ENCODE assay signal across 8 cellular contexts in the genomic region with DNA sequence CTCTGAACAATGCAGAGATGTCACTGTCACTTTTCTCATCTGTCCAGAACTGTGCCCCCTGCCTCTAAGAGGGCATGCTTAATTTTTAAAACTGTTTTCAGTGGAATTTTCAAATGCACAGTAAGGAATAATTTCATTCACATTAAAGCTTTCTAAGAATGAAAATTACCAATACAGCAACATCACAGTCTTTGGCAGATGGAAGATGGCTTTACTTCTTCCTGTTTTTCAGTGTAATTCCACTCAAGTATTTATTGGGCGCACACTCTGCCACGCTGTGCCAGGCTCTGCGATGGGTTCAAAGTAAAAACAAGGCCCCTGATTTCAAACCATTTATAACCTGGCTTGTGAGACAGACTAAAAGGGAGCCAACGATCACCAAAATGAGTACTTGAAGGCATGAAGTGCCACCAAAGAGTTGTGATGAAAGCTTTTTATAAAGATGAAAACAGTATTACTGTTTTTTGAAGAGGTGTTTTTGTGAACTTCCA. TPM values are rescaled to one million over a fixed set of nuclear protein-coding genes. Genes with fewer than 3 reads are reported as not detected.
DNase-seq lines count a peak whose midpoint lies in the region; ATAC-seq and TF ChIP-seq lines count a peak whose summit lies in the region.

No MANE protein-coding gene starts in this region.

- no peaks in the 10 kb centered on the region for H3K27me3 ChIP-seq in CD4-positive, CD25-positive, alpha-beta regulatory T cell (ENCODE audit: control insufficient read depth, insufficient read depth, low read length)
- no peaks in the 10 kb centered on the region for H3K27me3 ChIP-seq in neural cell (ENCODE audit: insufficient read depth, low read depth, low read length)

- TF ChIP-seq CTCF in chondrocyte (IDR thresholded peaks at IDR 0.05) (no peak), neural cell (IDR thresholded peaks at IDR 0.05; ENCODE audit: poor library complexity, severe bottlenecking) (no peak)

- H3K4me1 ChIP-seq in CD4-positive, CD25-positive, alpha-beta regulatory T cell (ENCODE audit: control insufficient read depth, insufficient read depth, low read length, poor library complexity, severe bottlenecking) = peaks cover 38% of the 10 kb centered on the region

- H3K9me2 ChIP-seq in neural cell (ENCODE audit: insufficient read depth, low read length) = no peaks in the 10 kb centered on the region

- H3K27ac ChIP-seq in CD4-positive, CD25-positive, alpha-beta regulatory T cell (ENCODE audit: insufficient read depth, low read length, poor library complexity, severe bottlenecking) = peak overlapping the region; percentile 96
- H3K27ac ChIP-seq in neural cell (ENCODE audit: low read length) = peak overlapping the region; percentile 98

- H3K36me3 Mint-ChIP-seq in CD4-positive, CD25-positive, alpha-beta regulatory T cell = no peaks in the 10 kb centered on the region
- H3K36me3 Mint-ChIP-seq in chondrocyte (ENCODE audit: low read depth) = no peaks in the 10 kb centered on the region

- no peak for ATAC-seq in CD4-positive, CD25-positive, alpha-beta regulatory T cell (ENCODE audit: low read depth in 2 of 2)
- ATAC-seq in GM19023 (IDR thresholded peaks at IDR 0.05; ENCODE audit: unreplicated experiment) = no peak

- peak overlapping the region; percentile 52 for H2AFZ ChIP-seq in neural cell (ENCODE audit: low read depth, low read length)

- no peak for TF ChIP-seq RAD21 in neural cell (conservative IDR thresholded peaks at IDR 0.05)

- H3K36me3 ChIP-seq in CD4-positive, CD25-positive, alpha-beta regulatory T cell (ENCODE audit: control insufficient read depth, insufficient read depth, low read length) = no peaks in the 10 kb centered on the region
- H3K36me3 ChIP-seq in neural cell (ENCODE audit: insufficient read depth, low read length) = no peaks in the 10 kb centered on the region

- H4K20me1 ChIP-seq in neural cell (ENCODE audit: insufficient read depth) = peaks cover 14% of the 10 kb centered on the region

- peaks cover 6 to 48% (median 37%) of the 10 kb centered on the region in 4 donors for H3K4me1 Mint-ChIP-seq in CD4-positive, CD25-positive, alpha-beta regulatory T cell
- peaks cover 41% of the 10 kb centered on the region for H3K4me1 Mint-ChIP-seq in chondrocyte (ENCODE audit: low read depth)

- H3K4me2 ChIP-seq in neural cell (ENCODE audit: low read length) = peak overlapping the region; percentile 58

- peak overlapping the region; percentile 97 to 100 (median 99) for H3K27ac Mint-ChIP-seq in CD4-positive, CD25-positive, alpha-beta regulatory T cell
- peak overlapping the region; percentile 99 for H3K27ac Mint-ChIP-seq in chondrocyte (ENCODE audit: unreplicated experiment)

- H3K4me3 ChIP-seq in CD4-positive, CD25-positive, alpha-beta regulatory T cell (ENCODE audit: low read depth, low read length) = peak overlapping the region; percentile 92
- peak overlapping the region; percentile 75 for H3K4me3 ChIP-seq in neural cell (ENCODE audit: low read length)

- H3K4me3 Mint-ChIP-seq in CD4-positive, CD25-positive, alpha-beta regulatory T cell = peak overlapping the region; percentile 97 to 99 (median 98)
- peak overlapping the region; percentile 86 for H3K4me3 Mint-ChIP-seq in chondrocyte (ENCODE audit: unreplicated experiment)

- peak overlapping the region; percentile 96 for H3K9ac ChIP-seq in neural cell (ENCODE audit: low read length)

- no peaks in the 10 kb centered on the region for H3K9me3 ChIP-seq in CD4-positive, CD25-positive, alpha-beta regulatory T cell (ENCODE audit: control insufficient read depth in 2 of 2, low read length in 2 of 2)
- no peaks in the 10 kb centered on the region for H3K9me3 ChIP-seq in neural cell (ENCODE audit: low read length)

- TF ChIP-seq EP300 in neural cell (conservative IDR thresholded peaks at IDR 0.05; ENCODE audit: poor library complexity, severe bottlenecking) = no peak

- peaks cover 3% of the 10 kb centered on the region for H3F3A ChIP-seq in neural cell (ENCODE audit: insufficient read depth, low read length, poor library complexity, severe bottlenecking)

- peaks cover 33% of the 10 kb centered on the region for H3K79me2 ChIP-seq in neural cell (replicated peaks; ENCODE audit: insufficient read depth, low read length)

- DNase-seq in CD4-positive, CD25-positive, alpha-beta regulatory T cell = peak in 2 of 3 donors; percentile 20 to 28
- DNase-seq in NAMALWA (ENCODE audit: low spot score) (peak; percentile 60), chondrocyte (ENCODE audit: low spot score) (no peak), NCI-H748 treated with DMSO at 0.1 percent for 48 hours (lab: John Stamatoyannopoulos, UW) (no peak), islet precursor cell (no peak)
- DNase-seq in activated CD8-positive, alpha-beta memory T cell treated with anti-CD3 and anti-CD28 coated beads, Interleukin-2, amount 50 U/mL, for 4 hours = no peak

- H3K9me3 Mint-ChIP-seq in CD4-positive, CD25-positive, alpha-beta regulatory T cell = no peaks in the 10 kb centered on the region
- H3K9me3 Mint-ChIP-seq in chondrocyte (ENCODE audit: low read depth) = no peaks in the 10 kb centered on the region

- H3K27me3 Mint-ChIP-seq in CD4-positive, CD25-positive, alpha-beta regulatory T cell = peaks cover 9% of the 10 kb centered on the region
- H3K27me3 Mint-ChIP-seq in chondrocyte (ENCODE audit: low read depth) = no peaks in the 10 kb centered on the region

TF ChIP-seq in neural cell, 6 proteins besides CTCF, POLR2A, EP300 and RAD21:
- TF ChIP-seq POLR2AphosphoS5 (IDR thresholded peaks at IDR 0.05) (no peak), SMC3 (conservative IDR thresholded peaks at IDR 0.05; ENCODE audit: poor library complexity) (no peak), TAF1 (IDR thresholded peaks at IDR 0.05; ENCODE audit: low read depth) (no peak), MXI1 (conservative IDR thresholded peaks at IDR 0.05; ENCODE audit: poor library complexity, severe bottlenecking) (no peak), EZH2 (IDR thresholded peaks at IDR 0.05; ENCODE audit: borderline replicate concordance, insufficient read depth, low read length, poor library complexity, severe bottlenecking) (no peak)
- TF ChIP-seq, protein P1, sequence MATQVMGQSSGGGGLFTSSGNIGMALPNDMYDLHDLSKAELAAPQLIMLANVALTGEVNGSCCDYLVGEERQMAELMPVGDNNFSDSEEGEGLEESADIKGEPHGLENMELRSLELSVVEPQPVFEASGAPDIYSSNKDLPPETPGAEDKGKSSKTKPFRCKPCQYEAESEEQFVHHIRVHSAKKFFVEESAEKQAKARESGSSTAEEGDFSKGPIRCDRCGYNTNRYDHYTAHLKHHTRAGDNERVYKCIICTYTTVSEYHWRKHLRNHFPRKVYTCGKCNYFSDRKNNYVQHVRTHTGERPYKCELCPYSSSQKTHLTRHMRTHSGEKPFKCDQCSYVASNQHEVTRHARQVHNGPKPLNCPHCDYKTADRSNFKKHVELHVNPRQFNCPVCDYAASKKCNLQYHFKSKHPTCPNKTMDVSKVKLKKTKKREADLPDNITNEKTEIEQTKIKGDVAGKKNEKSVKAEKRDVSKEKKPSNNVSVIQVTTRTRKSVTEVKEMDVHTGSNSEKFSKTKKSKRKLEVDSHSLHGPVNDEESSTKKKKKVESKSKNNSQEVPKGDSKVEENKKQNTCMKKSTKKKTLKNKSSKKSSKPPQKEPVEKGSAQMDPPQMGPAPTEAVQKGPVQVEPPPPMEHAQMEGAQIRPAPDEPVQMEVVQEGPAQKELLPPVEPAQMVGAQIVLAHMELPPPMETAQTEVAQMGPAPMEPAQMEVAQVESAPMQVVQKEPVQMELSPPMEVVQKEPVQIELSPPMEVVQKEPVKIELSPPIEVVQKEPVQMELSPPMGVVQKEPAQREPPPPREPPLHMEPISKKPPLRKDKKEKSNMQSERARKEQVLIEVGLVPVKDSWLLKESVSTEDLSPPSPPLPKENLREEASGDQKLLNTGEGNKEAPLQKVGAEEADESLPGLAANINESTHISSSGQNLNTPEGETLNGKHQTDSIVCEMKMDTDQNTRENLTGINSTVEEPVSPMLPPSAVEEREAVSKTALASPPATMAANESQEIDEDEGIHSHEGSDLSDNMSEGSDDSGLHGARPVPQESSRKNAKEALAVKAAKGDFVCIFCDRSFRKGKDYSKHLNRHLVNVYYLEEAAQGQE (IDR thresholded peaks at IDR 0.05; ENCODE audit: borderline replicate concordance) = no peak
TF ChIP-seq in neural cell: peak in this region for 0.

RNA-seq across cellular contexts. Expression of a gene that starts 1.0 kb away (rescaled TPM):
- total RNA-seq in CD4-positive, CD25-positive, alpha-beta regulatory T cell = 107 TPM
- 10 to 100 TPM; 52.8 to 66.6 (median 57.4) TPM for polyA plus RNA-seq in CD4-positive, CD25-positive, alpha-beta regulatory T cell
- 73.2 to 107 TPM (median 80.9 TPM) in 3 replicates for total RNA-seq in chondrocyte
- polyA plus RNA-seq in neural cell = 373 and 440 TPM in 2 replicates
- polyA minus RNA-seq in neural cell = 533 and 632 TPM in 2 replicates

Comparison
In these comparisons a context has a peak if more than half of its experiments do, and no peak if none do; other contexts are left out.
1. DNase-seq: peak in CD4-positive, CD25-positive, alpha-beta regulatory T cell (2 of 3) and NAMALWA (single experiment); none in chondrocyte (single experiment), NCI-H748 treated with DMSO at 0.1 percent for 48 hours (single experiment), islet precursor cell (single experiment) and activated CD8-positive, alpha-beta memory T cell treated with anti-CD3 and anti-CD28 coated beads, Interleukin-2, amount 50 U/mL, for 4 hours (single experiment).